ENCODE assay signal across 1 cellular context in genomic region chr2:218419630-218420216, GRCh38.
A peak's percentile ranks its signal among the peaks of the same experiment; 100 is the strongest.
TF ChIP-seq lines count a peak whose summit lies in the region.

No MANE protein-coding gene starts in this region.

TF ChIP-seq in HepG2, 621 proteins besides CTCF, POLR2A, EP300 and RAD21 (continues in another document):
- TF ChIP-seq ZNF12 (CRISPR knock-in tag; IDR thresholded peaks at IDR 0.05) (no peak), CBFB (CRISPR knock-in tag; IDR thresholded peaks at IDR 0.05) (no peak), PAWR (CRISPR knock-in tag; IDR thresholded peaks at IDR 0.05; ENCODE audit: borderline replicate concordance) (0 out of 2 replicates have a peak, but pooled peaks have one; percentile 48), ZNF670 (CRISPR knock-in tag; IDR thresholded peaks at IDR 0.05; ENCODE audit: borderline replicate concordance) (no peak), ZNF275 (CRISPR knock-in tag; IDR thresholded peaks at IDR 0.05; ENCODE audit: borderline replicate concordance) (0 out of 2 replicates have a peak, but pooled peaks have one; percentile 24), HDAC2 (CRISPR knock-in tag; IDR thresholded peaks at IDR 0.05) (0 out of 2 replicates have a peak, but pooled peaks have one; percentile 14), ARHGAP35 (CRISPR knock-in tag; IDR thresholded peaks at IDR 0.05; ENCODE audit: borderline replicate concordance) (no peak), GATA4 (IDR thresholded peaks at IDR 0.05; ENCODE audit: borderline replicate concordance, low read depth) (no peak), ZNF782 (CRISPR knock-in tag; IDR thresholded peaks at IDR 0.05; ENCODE audit: borderline replicate concordance) (no peak), SAFB2 (CRISPR knock-in tag; IDR thresholded peaks at IDR 0.05; ENCODE audit: borderline replicate concordance, low read depth) (peak; percentile 44; the same call in 1 of the 2 replicates), ZNF572 (CRISPR knock-in tag; IDR thresholded peaks at IDR 0.05) (no peak; the same call in 1 of the 2 replicates), ZNF138 (CRISPR knock-in tag; IDR thresholded peaks at IDR 0.05; ENCODE audit: low read depth) (no peak), AGO2 (optimal IDR thresholded peaks at IDR 0.05; ENCODE audit: low read depth, low read length) (peak; percentile 70), SSRP1 (CRISPR knock-in tag; IDR thresholded peaks at IDR 0.05) (0 out of 2 replicates have a peak, but pooled peaks have one; percentile 51), ZNF326 (CRISPR knock-in tag; IDR thresholded peaks at IDR 0.05; ENCODE audit: borderline replicate concordance) (no peak), RBAK (CRISPR knock-in tag; IDR thresholded peaks at IDR 0.05) (no peak), HHEX (CRISPR knock-in tag; IDR thresholded peaks at IDR 0.05) (peak; percentile 17; the same call in 1 of the 2 replicates), TAF1 (CRISPR knock-in tag; IDR thresholded peaks at IDR 0.05) (no peak), HNF4A (CRISPR knock-in tag; IDR thresholded peaks at IDR 0.05) (peak; percentile 3; the same call in 1 of the 2 replicates), SRY (CRISPR knock-in tag; IDR thresholded peaks at IDR 0.05) (no peak), ZNF879 (CRISPR knock-in tag; IDR thresholded peaks at IDR 0.05) (no peak), PHF21A (CRISPR knock-in tag; IDR thresholded peaks at IDR 0.05) (no peak), GFI1 (CRISPR knock-in tag; IDR thresholded peaks at IDR 0.05; ENCODE audit: borderline replicate concordance) (peak; percentile 34; the same call in 1 of the 2 replicates), ZNF10 (CRISPR knock-in tag; IDR thresholded peaks at IDR 0.05; ENCODE audit: borderline replicate concordance, low read depth) (no peak), SIN3A (IDR thresholded peaks at IDR 0.05; ENCODE audit: borderline replicate concordance, low read depth, low read length) (no peak), JUND (CRISPR knock-in tag; IDR thresholded peaks at IDR 0.05) (0 out of 2 replicates have a peak, but pooled peaks have one; percentile 2), SALL2 (CRISPR knock-in tag; IDR thresholded peaks at IDR 0.05) (no peak), ZNF101 (CRISPR knock-in tag; IDR thresholded peaks at IDR 0.05; ENCODE audit: borderline replicate concordance, low read depth) (no peak), EEA1 (CRISPR knock-in tag; IDR thresholded peaks at IDR 0.05; ENCODE audit: borderline replicate concordance) (0 out of 2 replicates have a peak, but pooled peaks have one; percentile 49), ZNF616 (CRISPR knock-in tag; IDR thresholded peaks at IDR 0.05; ENCODE audit: low read depth) (0 out of 2 replicates have a peak, but pooled peaks have one; percentile 4), DDIT3 (CRISPR knock-in tag; IDR thresholded peaks at IDR 0.05) (no peak), ZBTB38 (CRISPR knock-in tag; IDR thresholded peaks at IDR 0.05) (peak; percentile 51; the same call in 1 of the 2 replicates), AKAP8 (CRISPR knock-in tag; IDR thresholded peaks at IDR 0.05) (0 out of 2 replicates have a peak, but pooled peaks have one; percentile 50), KDM2A (CRISPR knock-in tag; IDR thresholded peaks at IDR 0.05; ENCODE audit: borderline replicate concordance, low read depth) (0 out of 2 replicates have a peak, but pooled peaks have one; percentile 16), ZNF629 (CRISPR knock-in tag; conservative IDR thresholded peaks at IDR 0.05) (peak; percentile 80), ZNF225 (CRISPR knock-in tag; IDR thresholded peaks at IDR 0.05) (0 out of 2 replicates have a peak, but pooled peaks have one; percentile 32), ZNF788 (CRISPR knock-in tag; IDR thresholded peaks at IDR 0.05; ENCODE audit: borderline replicate concordance) (0 out of 2 replicates have a peak, but pooled peaks have one; percentile 44)
- TF ChIP-seq, protein P1, sequence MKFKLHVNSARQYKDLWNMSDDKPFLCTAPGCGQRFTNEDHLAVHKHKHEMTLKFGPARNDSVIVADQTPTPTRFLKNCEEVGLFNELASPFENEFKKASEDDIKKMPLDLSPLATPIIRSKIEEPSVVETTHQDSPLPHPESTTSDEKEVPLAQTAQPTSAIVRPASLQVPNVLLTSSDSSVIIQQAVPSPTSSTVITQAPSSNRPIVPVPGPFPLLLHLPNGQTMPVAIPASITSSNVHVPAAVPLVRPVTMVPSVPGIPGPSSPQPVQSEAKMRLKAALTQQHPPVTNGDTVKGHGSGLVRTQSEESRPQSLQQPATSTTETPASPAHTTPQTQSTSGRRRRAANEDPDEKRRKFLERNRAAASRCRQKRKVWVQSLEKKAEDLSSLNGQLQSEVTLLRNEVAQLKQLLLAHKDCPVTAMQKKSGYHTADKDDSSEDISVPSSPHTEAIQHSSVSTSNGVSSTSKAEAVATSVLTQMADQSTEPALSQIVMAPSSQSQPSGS (CRISPR knock-in tag; IDR thresholded peaks at IDR 0.05): no peak
- TF ChIP-seq, protein P2, sequence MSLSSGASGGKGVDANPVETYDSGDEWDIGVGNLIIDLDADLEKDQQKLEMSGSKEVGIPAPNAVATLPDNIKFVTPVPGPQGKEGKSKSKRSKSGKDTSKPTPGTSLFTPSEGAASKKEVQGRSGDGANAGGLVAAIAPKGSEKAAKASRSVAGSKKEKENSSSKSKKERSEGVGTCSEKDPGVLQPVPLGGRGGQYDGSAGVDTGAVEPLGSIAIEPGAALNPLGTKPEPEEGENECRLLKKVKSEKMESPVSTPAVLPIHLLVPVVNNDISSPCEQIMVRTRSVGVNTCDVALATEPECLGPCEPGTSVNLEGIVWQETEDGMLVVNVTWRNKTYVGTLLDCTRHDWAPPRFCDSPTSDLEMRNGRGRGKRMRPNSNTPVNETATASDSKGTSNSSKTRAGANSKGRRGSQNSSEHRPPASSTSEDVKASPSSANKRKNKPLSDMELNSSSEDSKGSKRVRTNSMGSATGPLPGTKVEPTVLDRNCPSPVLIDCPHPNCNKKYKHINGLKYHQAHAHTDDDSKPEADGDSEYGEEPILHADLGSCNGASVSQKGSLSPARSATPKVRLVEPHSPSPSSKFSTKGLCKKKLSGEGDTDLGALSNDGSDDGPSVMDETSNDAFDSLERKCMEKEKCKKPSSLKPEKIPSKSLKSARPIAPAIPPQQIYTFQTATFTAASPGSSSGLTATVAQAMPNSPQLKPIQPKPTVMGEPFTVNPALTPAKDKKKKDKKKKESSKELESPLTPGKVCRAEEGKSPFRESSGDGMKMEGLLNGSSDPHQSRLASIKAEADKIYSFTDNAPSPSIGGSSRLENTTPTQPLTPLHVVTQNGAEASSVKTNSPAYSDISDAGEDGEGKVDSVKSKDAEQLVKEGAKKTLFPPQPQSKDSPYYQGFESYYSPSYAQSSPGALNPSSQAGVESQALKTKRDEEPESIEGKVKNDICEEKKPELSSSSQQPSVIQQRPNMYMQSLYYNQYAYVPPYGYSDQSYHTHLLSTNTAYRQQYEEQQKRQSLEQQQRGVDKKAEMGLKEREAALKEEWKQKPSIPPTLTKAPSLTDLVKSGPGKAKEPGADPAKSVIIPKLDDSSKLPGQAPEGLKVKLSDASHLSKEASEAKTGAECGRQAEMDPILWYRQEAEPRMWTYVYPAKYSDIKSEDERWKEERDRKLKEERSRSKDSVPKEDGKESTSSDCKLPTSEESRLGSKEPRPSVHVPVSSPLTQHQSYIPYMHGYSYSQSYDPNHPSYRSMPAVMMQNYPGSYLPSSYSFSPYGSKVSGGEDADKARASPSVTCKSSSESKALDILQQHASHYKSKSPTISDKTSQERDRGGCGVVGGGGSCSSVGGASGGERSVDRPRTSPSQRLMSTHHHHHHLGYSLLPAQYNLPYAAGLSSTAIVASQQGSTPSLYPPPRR (CRISPR knock-in tag; IDR thresholded peaks at IDR 0.05; ENCODE audit: borderline replicate concordance): no peak; the same call in 1 of the 2 replicates
- TF ChIP-seq, protein P3, sequence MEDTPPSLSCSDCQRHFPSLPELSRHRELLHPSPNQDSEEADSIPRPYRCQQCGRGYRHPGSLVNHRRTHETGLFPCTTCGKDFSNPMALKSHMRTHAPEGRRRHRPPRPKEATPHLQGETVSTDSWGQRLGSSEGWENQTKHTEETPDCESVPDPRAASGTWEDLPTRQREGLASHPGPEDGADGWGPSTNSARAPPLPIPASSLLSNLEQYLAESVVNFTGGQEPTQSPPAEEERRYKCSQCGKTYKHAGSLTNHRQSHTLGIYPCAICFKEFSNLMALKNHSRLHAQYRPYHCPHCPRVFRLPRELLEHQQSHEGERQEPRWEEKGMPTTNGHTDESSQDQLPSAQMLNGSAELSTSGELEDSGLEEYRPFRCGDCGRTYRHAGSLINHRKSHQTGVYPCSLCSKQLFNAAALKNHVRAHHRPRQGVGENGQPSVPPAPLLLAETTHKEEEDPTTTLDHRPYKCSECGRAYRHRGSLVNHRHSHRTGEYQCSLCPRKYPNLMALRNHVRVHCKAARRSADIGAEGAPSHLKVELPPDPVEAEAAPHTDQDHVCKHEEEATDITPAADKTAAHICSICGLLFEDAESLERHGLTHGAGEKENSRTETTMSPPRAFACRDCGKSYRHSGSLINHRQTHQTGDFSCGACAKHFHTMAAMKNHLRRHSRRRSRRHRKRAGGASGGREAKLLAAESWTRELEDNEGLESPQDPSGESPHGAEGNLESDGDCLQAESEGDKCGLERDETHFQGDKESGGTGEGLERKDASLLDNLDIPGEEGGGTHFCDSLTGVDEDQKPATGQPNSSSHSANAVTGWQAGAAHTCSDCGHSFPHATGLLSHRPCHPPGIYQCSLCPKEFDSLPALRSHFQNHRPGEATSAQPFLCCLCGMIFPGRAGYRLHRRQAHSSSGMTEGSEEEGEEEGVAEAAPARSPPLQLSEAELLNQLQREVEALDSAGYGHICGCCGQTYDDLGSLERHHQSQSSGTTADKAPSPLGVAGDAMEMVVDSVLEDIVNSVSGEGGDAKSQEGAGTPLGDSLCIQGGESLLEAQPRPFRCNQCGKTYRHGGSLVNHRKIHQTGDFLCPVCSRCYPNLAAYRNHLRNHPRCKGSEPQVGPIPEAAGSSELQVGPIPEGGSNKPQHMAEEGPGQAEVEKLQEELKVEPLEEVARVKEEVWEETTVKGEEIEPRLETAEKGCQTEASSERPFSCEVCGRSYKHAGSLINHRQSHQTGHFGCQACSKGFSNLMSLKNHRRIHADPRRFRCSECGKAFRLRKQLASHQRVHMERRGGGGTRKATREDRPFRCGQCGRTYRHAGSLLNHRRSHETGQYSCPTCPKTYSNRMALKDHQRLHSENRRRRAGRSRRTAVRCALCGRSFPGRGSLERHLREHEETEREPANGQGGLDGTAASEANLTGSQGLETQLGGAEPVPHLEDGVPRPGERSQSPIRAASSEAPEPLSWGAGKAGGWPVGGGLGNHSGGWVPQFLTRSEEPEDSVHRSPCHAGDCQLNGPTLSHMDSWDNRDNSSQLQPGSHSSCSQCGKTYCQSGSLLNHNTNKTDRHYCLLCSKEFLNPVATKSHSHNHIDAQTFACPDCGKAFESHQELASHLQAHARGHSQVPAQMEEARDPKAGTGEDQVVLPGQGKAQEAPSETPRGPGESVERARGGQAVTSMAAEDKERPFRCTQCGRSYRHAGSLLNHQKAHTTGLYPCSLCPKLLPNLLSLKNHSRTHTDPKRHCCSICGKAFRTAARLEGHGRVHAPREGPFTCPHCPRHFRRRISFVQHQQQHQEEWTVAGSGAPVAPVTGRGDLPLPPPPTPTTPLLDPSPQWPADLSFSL (CRISPR knock-in tag; IDR thresholded peaks at IDR 0.05): no peak
